Comparison of ENCODE assay signal across 19 cellular contexts in genomic region chr9:88915916-88916315, GRCh38.
DNase-seq lines count a peak whose midpoint lies in the region; ATAC-seq and TF ChIP-seq lines count a peak whose summit lies in the region.
"Had no signal": no experiment of that assay in that cellular context is flagged by ENCODE, and none has a peak within 500 bp of the region (broad histone marks: within the 10 kb centered on the region; RNA-seq: fewer than 3 reads in every experiment).

No MANE protein-coding gene starts in this region.

- TF ChIP-seq CTCF in VCaP (conservative IDR thresholded peaks at IDR 0.05) (no peak), nephron (IDR thresholded peaks at IDR 0.05; ENCODE audit: unreplicated experiment in 3 of 3) (no peak)

- H3K4me1 Mint-ChIP-seq in nephron, result peaks cover 10% of the 10 kb centered on the region

- in situ Hi-C loops in G401 (cut with HindIII; ENCODE audit: low sequenced_read_pairs), result no loop called here

- H3K36me3 Mint-ChIP-seq in nephron (ENCODE audit: low read depth), result peaks cover 6% of the 10 kb centered on the region

- no peak overlapping the region for H3K4me3 Mint-ChIP-seq in nephron
- H3K4me3 Mint-ChIP-seq: CD4-positive, CD25-positive, alpha-beta regulatory T cell; T-helper 1 cell treated with Interleukin-12 subunit alpha and Interleukin-12 subunit beta and Interleukin-4 antibody, amounts not matched to agents 30 μg/mL and 1 μg/mL, for 36 hours had no signal

- DNase-seq in DMS 273 (lab: John Stamatoyannopoulos, UW; ENCODE audit: unreplicated experiment) (peak; percentile 72), G401 (ENCODE audit: low spot score) (peak; percentile 86), anterior cingulate cortex (lab: John Stamatoyannopoulos, UW) (no peak), T-helper 9 cell (no peak)
- DNase-seq: AML-193; Caco-2; CD4-positive, CD25-positive, alpha-beta regulatory T cell; DMS79; Kasumi-1; MM.1S; NCI-H1092 treated with DMSO at 0.1 percent for 48 hours; NCI-H1694 treated with DMSO at 0.1 percent for 48 hours; NCI-H82; PC-9 had no signal

- H3K27me3 Mint-ChIP-seq in nephron (ENCODE audit: low read depth), result no peaks in the 10 kb centered on the region

- peak overlapping the region; percentile 22; the same call in 1 of the 2 replicates for H3K27ac ChIP-seq in VCaP
- H3K27ac ChIP-seq: PC-9, SJSA1 had no signal

- peak overlapping the region in 2 of 3 experiments; percentile 32 to 88 for H3K27ac Mint-ChIP-seq in nephron
- H3K27ac Mint-ChIP-seq: CD4-positive, CD25-positive, alpha-beta regulatory T cell; T-helper 1 cell treated with Interleukin-12 subunit alpha and Interleukin-12 subunit beta and Interleukin-4 antibody, amounts not matched to agents 30 μg/mL and 1 μg/mL, for 36 hours had no signal

- H3K9me3 Mint-ChIP-seq in nephron, result peaks cover 26% of the 10 kb centered on the region

- no peak for ATAC-seq in GM19397 (IDR thresholded peaks at IDR 0.05; ENCODE audit: unreplicated experiment)

Comparison
In these comparisons a context has a peak if more than half of its experiments do, and no peak if none do; other contexts are left out.
1. DNase-seq: peak in DMS 273 (single experiment) and G401 (single experiment); none in anterior cingulate cortex (0 of 58) and T-helper 9 cell (single experiment).